ENCODE assay signal across 8 cellular contexts in genomic region chr4:3531887-3532713, GRCh38. TPM values are rescaled to one million over a fixed set of nuclear protein-coding genes. Genes with fewer than 3 reads are reported as not detected.
DNase-seq lines count a peak whose midpoint lies in the region; ATAC-seq lines count a peak whose summit lies in the region.

A gene with protein sequence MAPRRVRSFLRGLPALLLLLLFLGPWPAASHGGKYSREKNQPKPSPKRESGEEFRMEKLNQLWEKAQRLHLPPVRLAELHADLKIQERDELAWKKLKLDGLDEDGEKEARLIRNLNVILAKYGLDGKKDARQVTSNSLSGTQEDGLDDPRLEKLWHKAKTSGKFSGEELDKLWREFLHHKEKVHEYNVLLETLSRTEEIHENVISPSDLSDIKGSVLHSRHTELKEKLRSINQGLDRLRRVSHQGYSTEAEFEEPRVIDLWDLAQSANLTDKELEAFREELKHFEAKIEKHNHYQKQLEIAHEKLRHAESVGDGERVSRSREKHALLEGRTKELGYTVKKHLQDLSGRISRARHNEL (minus strand): TSS chr4:3532422. CDS start chr4:3532412, 10 bp downstream.

- DNase-seq in AG08396 (ENCODE audit: low spot score): peak; percentile 100
- DNase-seq in NCI-H460 (ENCODE audit: extremely low read depth, low read depth): peak; percentile 81
- peak; percentile 81 to 84 for DNase-seq in activated CD4-positive, alpha-beta T cell treated with anti-CD3 and anti-CD28 coated beads for 24 hours (ENCODE audit: low read depth in 2 of 2)
- peak; percentile 100 for DNase-seq in cerebellum (ENCODE audit: low spot score)
- peak; percentile 73 for DNase-seq in kidney glomerular epithelial cell (lab: John Stamatoyannopoulos, UW)
- DNase-seq in stimulated activated CD4-positive, alpha-beta T cell treated with anti-CD3 and anti-CD28 coated beads, Interleukin-1b, Interleukin-23, amount 100 ng/mL, for 1 hour (ENCODE audit: low read depth in 2 of 2): peak; percentile 65 to 75

- ATAC-seq in GM19023 (IDR thresholded peaks at IDR 0.05; ENCODE audit: unreplicated experiment) (peak; percentile 79), HG03280 (IDR thresholded peaks at IDR 0.05; ENCODE audit: unreplicated experiment) (peak; percentile 88)

RNA-seq across cellular contexts. Expression of the gene that starts here (rescaled TPM):
- total RNA-seq in NCI-H460 (2014; rRNA removed; shearing (Covaris generic)): 142 and 153 TPM in 2 replicates
- polyA plus RNA-seq in NCI-H460 (2014; cell fraction: nucleus; rRNA removed): 282 and 332 TPM in 2 replicates
- total RNA-seq in cerebellum: 23.5 TPM

Comparison
In these comparisons a context has a peak if more than half of its experiments do, and no peak if none do; other contexts are left out.
1. Peak in every context shown above with its lines: DNase-seq and ATAC-seq.